10 cellular contexts compared by ENCODE assay signal in the genomic region with DNA sequence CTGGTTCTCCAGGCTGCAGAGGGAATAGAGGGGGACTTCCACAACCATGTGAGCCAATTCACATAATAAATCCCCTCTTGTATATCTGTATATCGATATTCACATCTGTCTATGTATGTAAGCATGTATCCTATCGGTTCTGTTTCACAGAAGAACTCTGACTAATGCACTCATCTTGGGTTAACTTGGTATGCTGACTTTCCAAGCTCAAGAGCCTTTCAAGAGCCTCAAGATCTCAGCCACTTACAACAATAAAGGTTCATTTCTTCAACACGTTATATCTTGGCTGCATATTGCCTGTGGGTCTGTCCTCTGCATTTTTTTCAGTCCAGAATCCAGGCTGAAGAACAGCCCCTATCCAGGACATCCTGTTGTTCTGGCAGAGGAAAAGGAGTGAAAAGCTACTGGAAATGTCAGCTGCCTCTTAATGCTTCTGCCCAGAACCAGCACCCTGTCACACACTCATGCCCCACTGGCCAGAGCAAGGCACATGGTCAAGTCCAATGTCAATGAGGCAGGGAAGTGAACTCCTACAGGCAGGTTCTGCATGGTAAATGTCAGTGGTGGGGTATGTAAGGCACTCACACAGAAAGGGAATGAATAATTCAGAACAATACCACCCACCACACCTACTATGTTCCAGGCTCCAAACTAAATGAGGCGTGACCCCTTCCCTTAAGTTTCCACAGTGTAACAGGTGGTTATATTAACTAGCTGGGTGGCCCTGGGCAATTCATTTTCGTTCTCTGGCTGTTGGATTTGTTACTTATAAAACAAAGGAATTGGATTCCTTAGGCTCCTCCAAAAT.
"Had no signal": no experiment of that assay in that cellular context is flagged by ENCODE, and none has a peak within 500 bp of the region (broad histone marks: within the 10 kb centered on the region; RNA-seq: fewer than 3 reads in every experiment).

No MANE protein-coding gene starts in this region.

- H3K27me3 ChIP-seq: brain microvascular endothelial cell, esophagus muscularis mucosa, suprapubic skin had no signal

- H3K27ac ChIP-seq: brain microvascular endothelial cell, esophagus muscularis mucosa, suprapubic skin had no signal

- H3K9me3 ChIP-seq: esophagus muscularis mucosa, suprapubic skin had no signal

- H3K4me3 ChIP-seq: esophagus muscularis mucosa, suprapubic skin had no signal

- H3K4me1 ChIP-seq: suprapubic skin had no signal

- H3K36me3 ChIP-seq: brain microvascular endothelial cell, esophagus muscularis mucosa, suprapubic skin had no signal

- DNase-seq: activated T-cell treated with anti-CD3 and anti-CD28 coated beads, Interleukin-2, amount 50 U/mL, for 1 hour; amniotic stem cell; brain microvascular endothelial cell; cerebellar nuclear complex; dermis blood vessel endothelial cell; naive thymus-derived CD4-positive, alpha-beta T cell; stimulated activated CD4-positive, alpha-beta T cell treated with anti-CD3 and anti-CD28 coated beads, Interleukin-12 subunit alpha, Interleukin-12 subunit beta, amount 100 ng/mL, for 4 hours; stimulated activated naive CD8-positive, alpha-beta T cell treated with anti-CD3 and anti-CD28 coated beads, Interleukin-15, Interleukin-2, amounts not matched to agents 100 U/mL and 50 U/mL, for 24 hours had no signal
